ENCODE assay signal across 23 cellular contexts in genomic region chr3:195038161-195038560, GRCh38.
"Had no signal": no experiment of that assay in that cellular context is flagged by ENCODE, and none has a peak within 500 bp of the region (broad histone marks: within the 10 kb centered on the region; RNA-seq: fewer than 3 reads in every experiment).

No MANE protein-coding gene starts in this region.

- H3K27ac ChIP-seq: neutrophil, pancreas, psoas muscle, right lobe of liver, sigmoid colon, stomach, thoracic aorta, thyroid gland, tibial nerve, upper lobe of left lung, vagina had no signal

- FAIRE-seq: pancreas, small intestine, urothelium cell line had no signal

- DNase-seq: nephron progenitor cell; nucleus accumbens; pancreas; psoas muscle; right cardiac atrium; right lobe of liver; sigmoid colon; small intestine; stimulated activated CD4-positive, alpha-beta T cell treated with anti-CD3 and anti-CD28 coated beads, Interleukin-15, amount 100 ng/mL, for 24 hours; stimulated activated CD4-positive, alpha-beta T cell treated with anti-CD3 and anti-CD28 coated beads, Interleukin-2, amount 100 ng/mL, for 24 hours; stimulated activated CD4-positive, alpha-beta T cell treated with anti-CD3 and anti-CD28 coated beads, Interleukin-2, amount 100 ng/mL, for 48 hours; stimulated activated CD4-positive, alpha-beta T cell treated with anti-CD3 and anti-CD28 coated beads, Interleukin-4, amount 100 ng/mL, for 24 hours; stimulated activated naive B cell treated with anti-CD40 and anti-IgM and Interleukin-4, amounts not matched to agents 10 μg/mL and 1 μg/mL and 100 μg/mL, for 72 hours; stimulated activated naive CD4-positive, alpha-beta T cell treated with Interleukin-2 at 50 U/mL for 16 hours; stomach; thyroid gland; trophoblast cell; upper lobe of left lung had no signal
